ENCODE assay signal across 22 cellular contexts in the genomic region with DNA sequence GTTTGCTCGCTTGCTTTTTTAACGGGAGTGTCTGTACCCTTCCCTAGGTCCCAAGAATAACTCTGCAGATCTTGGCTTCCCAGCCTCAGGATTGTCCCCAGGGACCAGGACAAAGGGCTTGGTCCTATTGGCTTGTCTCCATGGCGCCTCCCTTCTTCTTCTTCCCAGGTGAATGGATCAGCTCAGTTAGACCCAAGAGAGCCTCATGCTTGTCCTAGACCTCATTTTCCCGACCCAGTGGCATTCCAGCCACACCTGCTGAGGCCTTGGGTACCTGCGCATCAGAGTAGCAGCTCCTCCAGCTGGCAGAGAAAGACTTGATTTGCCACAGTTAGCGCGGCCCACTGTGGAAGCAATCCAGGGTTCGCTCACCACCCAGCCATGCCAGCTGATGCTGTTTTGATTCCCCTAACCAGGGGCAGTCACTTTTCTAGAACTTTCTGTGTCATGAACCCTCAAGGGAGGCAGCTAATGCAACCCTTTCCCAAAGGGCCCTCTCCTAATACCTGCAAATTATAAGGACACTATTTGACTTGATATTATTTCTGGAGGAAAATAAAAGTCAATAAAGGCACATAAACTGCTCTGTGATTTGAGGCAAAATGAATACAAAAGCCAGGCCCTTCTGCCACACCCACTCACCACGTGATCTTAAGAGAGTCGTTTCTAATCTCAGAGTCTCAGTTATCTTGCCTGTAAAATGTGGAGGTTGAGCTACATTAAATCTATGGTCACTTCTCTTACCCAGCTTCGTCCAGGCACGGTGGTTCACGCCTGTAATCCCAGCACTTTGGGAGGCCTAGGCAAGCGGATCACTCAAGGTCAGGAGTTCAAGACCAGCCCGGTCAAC. TPM values are rescaled to one million over a fixed set of nuclear protein-coding genes. Genes with fewer than 3 reads are reported as not detected.
A peak's percentile ranks its signal among the peaks of the same experiment; 100 is the strongest.
DNase-seq lines count a peak whose midpoint lies in the region; ATAC-seq and TF ChIP-seq lines count a peak whose summit lies in the region.
"Had no signal": no experiment of that assay in that cellular context is flagged by ENCODE, and none has a peak within 500 bp of the region (broad histone marks: within the 10 kb centered on the region; RNA-seq: fewer than 3 reads in every experiment).

No MANE protein-coding gene starts in this region.

- H3K79me2 ChIP-seq in PC-9 (ENCODE audit: low read depth) = no peaks in the 10 kb centered on the region

- H3K27ac Mint-ChIP-seq in immature natural killer cell = peak overlapping the region; percentile 60 to 86 (median 81)
- H3K27ac Mint-ChIP-seq: activated naive CD8-positive, alpha-beta T cell; activated T-helper 1 cell treated with anti-CD3 and anti-CD28 coated beads, Interleukin-12 subunit alpha, Interleukin-12 subunit beta, Interleukin-2, Interleukin-4 antibody, amounts not matched to agents 30 ng/mL and 10 ng/mL and 1 ng/mL, durations not matched to agents 14 hours and 24 hours and 36 hours; IgD-negative memory B cell; mesothelial cell of epicardium had no signal

- CTCF ChIA-PET in PC-9 (lab: Charles Lee) = interaction anchor here (0.6 to 2.2 kb wide), 4 partner anchors 36 to 222 kb away, joined by 3 to 8 read pairs (median 5); no protein-coding TSS in a partner anchor

- H3K27ac ChIP-seq in BLaER1 (no peak overlapping the region), PC-9 (no peak overlapping the region), psoas muscle (peak overlapping the region; percentile 84)

- H3K4me3 ChIP-seq in BLaER1 = no peak overlapping the region
- no peak overlapping the region for H3K4me3 ChIP-seq in PC-9
- H3K4me3 ChIP-seq in psoas muscle = peak overlapping the region; percentile 48
- H3K4me3 ChIP-seq: MG63 had no signal

- DNase-seq in PC-9 (no peak), immature natural killer cell (no peak), psoas muscle (peak in 1 of 2 donors; percentile 37), NCI-H2107 (lab: John Stamatoyannopoulos, UW) (no peak), SIG-M5 treated with dmso at 0.1 percent for 504 hours (lab: John Stamatoyannopoulos, UW; ENCODE audit: unreplicated experiment) (no peak), AG20443 (ENCODE audit: low spot score) (no peak)
- no peak for DNase-seq in stimulated activated CD4-positive, alpha-beta T cell treated with anti-CD3 and anti-CD28 coated beads, Interleukin-4, amount 100 ng/mL, for 1 hour
- DNase-seq: ACHN; activated CD4-positive, CD25-positive, alpha-beta regulatory T cell treated with anti-CD3 and anti-CD28 coated beads, Interleukin-2, amount 50 U/mL, for 72 hours; hypothalamus; MG63; NCI-H146; NCI-H345; stimulated activated naive CD4-positive, alpha-beta T cell had no signal

- WGBS in psoas muscle, 3 donors = 58 to 75% (median 58%) methylated on average over 15 of the region's 15 CpGs

- intact Hi-C loops in PC-9 (cut with micrococcal nuclease; ENCODE audit: unreplicated experiment) = loop anchor here (1.0 kb wide), 1 partner anchor 49 kb away; no protein-coding TSS in a partner anchor
- intact Hi-C loops in psoas muscle (cut with DNase I) = loop anchor here in 1 of 2 donors (2.0 kb wide), 1 partner anchor 50 kb away; no protein-coding TSS in a partner anchor

- no peak for TF ChIP-seq CTCF in PC-9 (conservative IDR thresholded peaks at IDR 0.05)
- TF ChIP-seq CTCF in psoas muscle (IDR thresholded peaks at IDR 0.05) = no peak

- no peaks in the 10 kb centered on the region; the same call in 1 of the 2 replicates for H3F3A ChIP-seq in PC-9 (ENCODE audit: insufficient read depth, low read depth)

- H3K27me3 ChIP-seq in BLaER1 (no peaks in the 10 kb centered on the region), PC-9 (ENCODE audit: insufficient read depth, low read depth) (peaks cover 31% of the 10 kb centered on the region), psoas muscle (ENCODE audit: insufficient read depth in 3 of 3, low read length in 2 of 3) (no peaks in the 10 kb centered on the region)
- H3K27me3 ChIP-seq: MG63 had no signal

- H3K4me2 ChIP-seq in BLaER1 = peak overlapping the region; percentile 87; the same call in 1 of the 2 replicates
- peak overlapping the region; percentile 11; the same call in 1 of the 2 replicates for H3K4me2 ChIP-seq in PC-9

- H3K36me3 Mint-ChIP-seq in immature natural killer cell = no peaks in the 10 kb centered on the region
- H3K36me3 Mint-ChIP-seq: activated naive CD8-positive, alpha-beta T cell; IgD-negative memory B cell; mesothelial cell of epicardium had no signal

- H3K9me2 ChIP-seq in PC-9 (ENCODE audit: insufficient read depth) = no peaks in the 10 kb centered on the region

- no TSS peak for BruUV-seq in PC-9 (replicated peaks; lab: Mats Ljungman, UMichigan)

- H3K4me1 ChIP-seq in BLaER1 (peaks cover 54% of the 10 kb centered on the region), PC-9 (replicated peaks; ENCODE audit: insufficient read depth) (peaks cover 17% of the 10 kb centered on the region), psoas muscle (peaks cover 24% of the 10 kb centered on the region)

- no peak overlapping the region for H3K9ac ChIP-seq in BLaER1

- POLR2A ChIA-PET in PC-9 (lab: Charles Lee; ENCODE audit: unreplicated experiment) = interaction anchor here (0.7 to 1.0 kb wide), 2 partner anchors 14 to 49 kb away, joined by 3 read pairs; no protein-coding TSS in a partner anchor

- peak overlapping the region in 1 of 5 donors; percentile 9 for H3K4me3 Mint-ChIP-seq in immature natural killer cell
- H3K4me3 Mint-ChIP-seq: activated naive CD8-positive, alpha-beta T cell; activated T-helper 1 cell treated with anti-CD3 and anti-CD28 coated beads, Interleukin-12 subunit alpha, Interleukin-12 subunit beta, Interleukin-2, Interleukin-4 antibody, amounts not matched to agents 30 ng/mL and 10 ng/mL and 1 ng/mL, durations not matched to agents 14 hours and 24 hours and 36 hours; IgD-negative memory B cell; mesothelial cell of epicardium had no signal

- peaks cover 38 to 39% of the 10 kb centered on the region in 2 donors for H3K4me1 Mint-ChIP-seq in immature natural killer cell

- H3K9me3 ChIP-seq in BLaER1 (no peaks in the 10 kb centered on the region), PC-9 (ENCODE audit: insufficient read depth, low read depth) (no peaks in the 10 kb centered on the region), psoas muscle (no peaks in the 10 kb centered on the region)
- H3K9me3 ChIP-seq: MG63 had no signal

- H4K20me1 ChIP-seq in BLaER1 (no peaks in the 10 kb centered on the region), PC-9 (ENCODE audit: insufficient read depth) (no peaks in the 10 kb centered on the region)

- H3K27me3 Mint-ChIP-seq in immature natural killer cell (ENCODE audit: low read depth in 3 of 3) = peaks cover 2 to 6% (median 5%) of the 10 kb centered on the region in 3 donors
- H3K27me3 Mint-ChIP-seq: activated naive CD8-positive, alpha-beta T cell had no signal

- H3K36me3 ChIP-seq in BLaER1 (no peaks in the 10 kb centered on the region), PC-9 (ENCODE audit: low read depth) (no peaks in the 10 kb centered on the region), psoas muscle (ENCODE audit: insufficient read depth in 1 of 2, low read depth in 1 of 2) (no peaks in the 10 kb centered on the region)
- H3K36me3 ChIP-seq: MG63 had no signal

- no peak overlapping the region for H2AFZ ChIP-seq in PC-9

- ATAC-seq in psoas muscle = no peak

- H3K9me3 Mint-ChIP-seq in immature natural killer cell = no peaks in the 10 kb centered on the region
- H3K9me3 Mint-ChIP-seq: activated T-helper 1 cell treated with anti-CD3 and anti-CD28 coated beads, Interleukin-12 subunit alpha, Interleukin-12 subunit beta, Interleukin-2, Interleukin-4 antibody, amounts not matched to agents 30 ng/mL and 10 ng/mL and 1 ng/mL, durations not matched to agents 14 hours and 24 hours and 36 hours; IgD-negative memory B cell; mesothelial cell of epicardium had no signal

RNA-seq across cellular contexts. Expression of gene GPR142, which starts 13.9 kb away (rescaled TPM):
- not detected in 2 replicates for total RNA-seq in PC-9 (2021)
- polyA plus RNA-seq in immature natural killer cell = under 1 TPM in 1 of 3 donors, not detected in 2; 0.49 TPM
- not detected for total RNA-seq in psoas muscle
- not detected for polyA plus RNA-seq in psoas muscle
- total RNA-seq: activated T-helper 1 cell treated with anti-CD3 and anti-CD28 coated beads, Interleukin-12 subunit alpha, Interleukin-12 subunit beta, Interleukin-2, Interleukin-4 antibody, amounts not matched to agents 30 ng/mL and 10 ng/mL and 1 ng/mL, durations not matched to agents 14 hours and 24 hours and 36 hours; fibroblast of villous mesenchyme; kidney epithelial cell; mesothelial cell of epicardium had no signal
- polyA plus RNA-seq: IgD-negative memory B cell had no signal

RNA-seq across cellular contexts. Expression of gene BTBD17, which starts 19.5 kb away (rescaled TPM):
- total RNA-seq in PC-9 (2021) (not detected in 2 replicates), psoas muscle (not detected)
- polyA plus RNA-seq in immature natural killer cell (under 1 TPM in 1 of 3 donors, not detected in 2; 0.21 TPM), psoas muscle (not detected)
- total RNA-seq: activated T-helper 1 cell treated with anti-CD3 and anti-CD28 coated beads, Interleukin-12 subunit alpha, Interleukin-12 subunit beta, Interleukin-2, Interleukin-4 antibody, amounts not matched to agents 30 ng/mL and 10 ng/mL and 1 ng/mL, durations not matched to agents 14 hours and 24 hours and 36 hours; fibroblast of villous mesenchyme; kidney epithelial cell; ureter had no signal
- polyA plus RNA-seq: IgD-negative memory B cell had no signal

RNA-seq across cellular contexts. Expression of gene GPRC5C, which starts 50.7 kb away (rescaled TPM):
- 27.9 and 32.4 TPM in 2 replicates for total RNA-seq in PC-9 (2021)
- 1 to 10 TPM in 1 of 3 donors, under 1 TPM in 1, not detected in 1; 0.89 to 3.2 TPM for polyA plus RNA-seq in immature natural killer cell
- 100 to 1,000 TPM in 2 of 4 donors, 10 to 100 TPM in 2; 57.0 to 123 (median 97.7) TPM for total RNA-seq in psoas muscle
- polyA plus RNA-seq in psoas muscle = 10 to 100 TPM; 42.9 to 47.7 (median 44.8) TPM
- total RNA-seq: activated T-helper 1 cell treated with anti-CD3 and anti-CD28 coated beads, Interleukin-12 subunit alpha, Interleukin-12 subunit beta, Interleukin-2, Interleukin-4 antibody, amounts not matched to agents 30 ng/mL and 10 ng/mL and 1 ng/mL, durations not matched to agents 14 hours and 24 hours and 36 hours had no signal

RNA-seq across cellular contexts. Expression of gene KIF19, which starts 55.2 kb away (rescaled TPM):
- total RNA-seq in PC-9 (2021) = not detected in 2 replicates
- polyA plus RNA-seq in immature natural killer cell = 1 to 10 TPM; 1.9 to 6.1 (median 4.1) TPM
- under 1 TPM; 0.17 to 0.44 (median 0.29) TPM for total RNA-seq in psoas muscle
- polyA plus RNA-seq in psoas muscle = under 1 TPM; 0.13 to 0.30 (median 0.27) TPM
- total RNA-seq: fibroblast of villous mesenchyme, kidney epithelial cell, mesothelial cell of epicardium had no signal
